10 cellular contexts compared by ENCODE assay signal in genomic region chr1:43558346-43558841, GRCh38. TPM values are rescaled to one million over a fixed set of nuclear protein-coding genes. Genes with fewer than 3 reads are reported as not detected.
DNase-seq lines count a peak whose midpoint lies in the region; ATAC-seq and TF ChIP-seq lines count a peak whose summit lies in the region.
"Had no signal": no experiment of that assay in that cellular context is flagged by ENCODE, and none has a peak within 500 bp of the region (broad histone marks: within the 10 kb centered on the region; RNA-seq: fewer than 3 reads in every experiment).

No MANE protein-coding gene starts in this region.

- H3K79me2 ChIP-seq in smooth muscle cell (ENCODE audit: low read depth): no peaks in the 10 kb centered on the region

- no peak for TF ChIP-seq CTCF in smooth muscle cell (IDR thresholded peaks at IDR 0.05; ENCODE audit: borderline replicate concordance, insufficient read depth, poor library complexity, severe bottlenecking)

- 3% methylated on average over 15 of the region's 21 CpGs for WGBS in smooth muscle cell (ENCODE audit: low lambda C conversion rate)

- DNase-seq in iris pigment epithelial cell (ENCODE audit: low read depth): peak; percentile 45
- DNase-seq in smooth muscle cell (lab: John Stamatoyannopoulos, UW; ENCODE audit: unreplicated experiment): peak; percentile 28
- no peak for DNase-seq in AML-193 (lab: John Stamatoyannopoulos, UW)
- DNase-seq in MG63: no peak
- no peak for DNase-seq in activated CD4-positive, alpha-beta T cell treated with anti-CD3 and anti-CD28 coated beads for 1 hour
- DNase-seq: testis had no signal

- no peak overlapping the region for H3K9ac ChIP-seq in HUES6 (ENCODE audit: low read length)
- no peak overlapping the region for H3K9ac ChIP-seq in smooth muscle cell (ENCODE audit: low read depth)

- H4K20me1 ChIP-seq in smooth muscle cell (ENCODE audit: low read depth): peaks cover 28% of the 10 kb centered on the region

- peak overlapping the region; percentile 37; the same call in 1 of the 2 replicates for H3K4me3 ChIP-seq in HUES6 (ENCODE audit: low read depth, low read length)
- peak overlapping the region; percentile 27 for H3K4me3 ChIP-seq in smooth muscle cell
- no peak overlapping the region for H3K4me3 ChIP-seq in MG63
- H3K4me3 ChIP-seq: testis had no signal

- H3K27me3 ChIP-seq in HUES6 (ENCODE audit: control insufficient read depth, insufficient read depth, low read length) (no peaks in the 10 kb centered on the region), smooth muscle cell (ENCODE audit: low read depth) (no peaks in the 10 kb centered on the region), MG63 (no peaks in the 10 kb centered on the region)
- H3K27me3 ChIP-seq: testis had no signal

- H3K9me3 ChIP-seq in HUES6 (ENCODE audit: control insufficient read depth, insufficient read depth, low read depth, low read length) (no peaks in the 10 kb centered on the region), smooth muscle cell (replicated peaks; ENCODE audit: low read depth) (no peaks in the 10 kb centered on the region), MG63 (no peaks in the 10 kb centered on the region)
- H3K9me3 ChIP-seq: testis had no signal

- H3K27ac ChIP-seq in HUES6 (ENCODE audit: low read depth, low read length): no peak overlapping the region
- H3K27ac ChIP-seq in angular gyrus (ENCODE audit: low read depth, low read length): peak overlapping the region; percentile 77
- peak overlapping the region; percentile 66 for H3K27ac ChIP-seq in smooth muscle cell (ENCODE audit: low read depth)
- H3K27ac ChIP-seq: testis had no signal

- peaks cover 9% of the 10 kb centered on the region for H3F3A ChIP-seq in smooth muscle cell (ENCODE audit: low read depth)

- peaks cover 41% of the 10 kb centered on the region for H3K36me3 ChIP-seq in HUES6 (ENCODE audit: control insufficient read depth, insufficient read depth, low read length)
- H3K36me3 ChIP-seq in smooth muscle cell (ENCODE audit: low read depth): peaks cover 3% of the 10 kb centered on the region
- no peaks in the 10 kb centered on the region; the same call in 1 of the 2 replicates for H3K36me3 ChIP-seq in MG63

- no peak for ATAC-seq in HG03108 (IDR thresholded peaks at IDR 0.05; ENCODE audit: unreplicated experiment)

- peak overlapping the region; percentile 81 for H3K4me2 ChIP-seq in smooth muscle cell

- H2AFZ ChIP-seq in smooth muscle cell (ENCODE audit: low read depth): peak overlapping the region; percentile 67

- H3K4me1 ChIP-seq in HUES6 (ENCODE audit: control insufficient read depth, insufficient read depth, low read length) (peaks cover 21% of the 10 kb centered on the region), smooth muscle cell (ENCODE audit: low read depth) (peaks cover 12% of the 10 kb centered on the region)
- H3K4me1 ChIP-seq: testis had no signal

RNA-seq across cellular contexts. Expression of gene PTPRF, which starts 27.7 kb away (rescaled TPM):
- total RNA-seq in smooth muscle cell: 51.5 and 71.0 TPM in 2 replicates
- 39.9 and 69.9 TPM in 2 replicates for polyA plus RNA-seq in smooth muscle cell
- total RNA-seq in MG63 (2014; rRNA removed; shearing (Covaris generic); ENCODE audit: low replicate concordance): 28.5 and 33.0 TPM in 2 replicates
- polyA plus RNA-seq: IgD-negative memory B cell had no signal

Comparison
In these comparisons a context has a peak if more than half of its experiments do, and no peak if none do; other contexts are left out.
1. DNase-seq: peak in iris pigment epithelial cell (single experiment) and smooth muscle cell (single experiment); none in AML-193 (0 of 2), MG63 (single experiment) and activated CD4-positive, alpha-beta T cell treated with anti-CD3 and anti-CD28 coated beads for 1 hour (single experiment).